Comparison of ENCODE assay signal across 10 cellular contexts in genomic region chr14:26454105-26454504, GRCh38.
"Had no signal": no experiment of that assay in that cellular context is flagged by ENCODE, and none has a peak within 500 bp of the region (broad histone marks: within the 10 kb centered on the region; RNA-seq: fewer than 3 reads in every experiment).

No MANE protein-coding gene starts in this region.

- H3K4me1 ChIP-seq: HAP-1 had no signal

- H3K4me3 ChIP-seq: GM23248, HAP-1, K562 had no signal

- H3K27ac ChIP-seq: GM23248, HL-60 had no signal

- H3K9me3 ChIP-seq: HAP-1 had no signal

- ATAC-seq: HCT116, K562 had no signal

- DNase-seq: GM23248, GOT3, H7, HFFc6, IMR-90, KG1 had no signal

- H3K36me3 ChIP-seq: HAP-1 had no signal
